Comparison of ENCODE assay signal across 26 cellular contexts in the genomic region with DNA sequence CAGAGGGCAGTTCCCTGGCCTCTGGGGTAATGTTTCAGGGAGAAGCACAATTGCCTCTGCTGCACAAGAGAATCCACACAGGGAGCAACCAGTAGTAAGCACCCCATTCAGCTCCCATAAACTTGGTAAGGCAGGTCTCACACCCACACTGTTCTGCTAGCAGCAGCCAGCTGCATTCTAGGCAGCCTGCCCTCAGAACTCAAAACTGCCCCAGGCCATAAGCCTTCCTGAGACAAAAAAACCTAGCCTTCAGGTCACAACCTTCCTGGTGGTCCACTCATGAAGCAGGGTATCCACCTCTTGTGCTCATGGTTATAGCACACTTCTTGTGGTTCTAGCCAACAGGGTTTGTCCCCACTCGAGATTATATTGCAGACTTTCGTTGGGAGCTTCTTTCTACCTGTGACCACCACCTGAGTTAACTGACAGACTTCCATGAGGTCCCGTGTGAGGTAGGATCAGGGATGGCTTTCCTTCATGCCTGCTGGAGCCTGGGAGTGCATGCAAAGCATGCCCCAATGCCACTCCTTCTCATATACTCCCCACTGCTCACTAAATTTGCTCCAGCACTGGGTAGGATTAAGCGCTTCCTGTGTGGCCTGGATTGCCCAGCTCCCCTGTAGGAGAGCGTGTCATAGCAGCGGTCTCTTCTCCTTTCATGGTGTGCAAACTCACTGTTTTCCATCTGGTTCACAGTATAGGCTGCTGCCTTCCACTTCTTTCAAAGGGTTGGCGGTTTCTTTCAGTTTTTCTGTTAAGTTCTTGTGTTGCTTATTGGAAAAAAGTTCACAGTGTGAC.
"Had no signal": no experiment of that assay in that cellular context is flagged by ENCODE, and none has a peak within 500 bp of the region (broad histone marks: within the 10 kb centered on the region; RNA-seq: fewer than 3 reads in every experiment).

No MANE protein-coding gene starts in this region.

- H3K36me3 ChIP-seq: right lobe of liver, spleen, transverse colon had no signal

- H3K27ac ChIP-seq: coronary artery, hepatocyte, psoas muscle, right lobe of liver, spleen, testis, transverse colon had no signal

- H3K4me3 Mint-ChIP-seq: endodermal cell; naive B cell; nephron; stimulated activated naive B cell treated with anti-CD40 and anti-IgM and Interleukin-4, amounts not matched to agents 10 μg/mL and 1 μg/mL and 100 μg/mL, for 72 hours; stimulated activated naive CD8-positive, alpha-beta T cell treated with anti-CD3 and anti-CD28 coated beads, Interleukin-15, amount 100 ng/mL, for 72 hours had no signal

- H3K9me3 ChIP-seq: right lobe of liver, testis had no signal

- H3K27ac Mint-ChIP-seq: endodermal cell; naive B cell; nephron; stimulated activated naive B cell treated with anti-CD40 and anti-IgM and Interleukin-4, amounts not matched to agents 10 μg/mL and 1 μg/mL and 100 μg/mL, for 72 hours had no signal

- H3K4me1 Mint-ChIP-seq: endodermal cell; naive B cell; nephron; stimulated activated naive B cell treated with anti-CD40 and anti-IgM and Interleukin-4, amounts not matched to agents 10 μg/mL and 1 μg/mL and 100 μg/mL, for 72 hours; stimulated activated naive CD8-positive, alpha-beta T cell treated with anti-CD3 and anti-CD28 coated beads, Interleukin-15, amount 100 ng/mL, for 72 hours had no signal

- ATAC-seq: left cardiac atrium; psoas muscle; right lobe of liver; stimulated activated naive B cell treated with anti-CD40 and anti-IgM and Interleukin-4, amounts not matched to agents 10 μg/mL and 1 μg/mL and 100 μg/mL, for 72 hours; stimulated activated naive CD8-positive, alpha-beta T cell treated with anti-CD3 and anti-CD28 coated beads, Interleukin-15, amount 100 ng/mL, for 72 hours had no signal

- DNase-seq: effector CD4-positive, alpha-beta T cell; endodermal cell; erythroblast; foreskin melanocyte; head of caudate nucleus; kidney; left cardiac atrium; left ventricle myocardium superior; mesenchymal stem cell; midbrain; naive B cell; psoas muscle; retina; right lobe of liver; spleen; stimulated activated CD4-positive, alpha-beta T cell treated with anti-CD3 and anti-CD28 coated beads, Interleukin-15, amount 100 ng/mL, for 24 hours; stimulated activated CD4-positive, alpha-beta T cell treated with anti-CD3 and anti-CD28 coated beads, Interleukin-1b, Interleukin-23, amount 100 ng/mL, for 48 hours; stimulated activated CD4-positive, alpha-beta T cell treated with anti-CD3 and anti-CD28 coated beads, Interleukin-4, amount 100 ng/mL, for 24 hours; stimulated activated naive B cell treated with anti-CD40 and anti-IgM and Interleukin-4, amounts not matched to agents 10 μg/mL and 1 μg/mL and 100 μg/mL, for 72 hours; stimulated activated naive CD8-positive, alpha-beta T cell treated with anti-CD3 and anti-CD28 coated beads, Interleukin-15, amount 100 ng/mL, for 72 hours; testis; transverse colon had no signal

- H3K4me1 ChIP-seq: psoas muscle, right lobe of liver, spleen, testis, transverse colon had no signal

- H3K4me3 ChIP-seq: coronary artery, hepatocyte, lung, psoas muscle, right lobe of liver, spleen, testis, transverse colon had no signal

- H3K4me2 ChIP-seq: hepatocyte had no signal

- H3K27me3 ChIP-seq: hepatocyte, right lobe of liver, spleen, testis, transverse colon had no signal

- H2AFZ ChIP-seq: hepatocyte had no signal

- H3K27me3 Mint-ChIP-seq: naive B cell; stimulated activated naive B cell treated with anti-CD40 and anti-IgM and Interleukin-4, amounts not matched to agents 10 μg/mL and 1 μg/mL and 100 μg/mL, for 72 hours had no signal

- H3K79me2 ChIP-seq: hepatocyte had no signal
